Comparison of ENCODE assay signal across 9 cellular contexts in genomic region chr17:57044976-57045867, GRCh38. TPM values are rescaled to one million over a fixed set of nuclear protein-coding genes. Genes with fewer than 3 reads are reported as not detected.
DNase-seq lines count a peak whose midpoint lies in the region; ATAC-seq and TF ChIP-seq lines count a peak whose summit lies in the region.
"Had no signal": no experiment of that assay in that cellular context is flagged by ENCODE, and none has a peak within 500 bp of the region (broad histone marks: within the 10 kb centered on the region; RNA-seq: fewer than 3 reads in every experiment).

No MANE protein-coding gene starts in this region.

- H3K27ac Mint-ChIP-seq in activated naive CD8-positive, alpha-beta T cell treated with anti-CD3 and anti-CD28 coated beads for 36 hours, result no peak overlapping the region

- no peaks in the 10 kb centered on the region for H3K36me3 Mint-ChIP-seq in activated naive CD8-positive, alpha-beta T cell treated with anti-CD3 and anti-CD28 coated beads for 36 hours

- H3K9me3 Mint-ChIP-seq in activated naive CD8-positive, alpha-beta T cell treated with anti-CD3 and anti-CD28 coated beads for 36 hours, result no peaks in the 10 kb centered on the region

- H3K4me1 ChIP-seq in lower lobe of right lung (peaks cover 15% of the 10 kb centered on the region), tibial artery (peaks cover 4 to 15% (median 10%) of the 10 kb centered on the region in 4 donors)

- H3K36me3 ChIP-seq in lower lobe of right lung (no peaks in the 10 kb centered on the region), tibial artery (no peaks in the 10 kb centered on the region)

- peak overlapping the region; percentile 71 for H3K4me3 Mint-ChIP-seq in activated naive CD8-positive, alpha-beta T cell treated with anti-CD3 and anti-CD28 coated beads for 36 hours

- H3K27me3 ChIP-seq in lower lobe of right lung (ENCODE audit: low read depth) (peaks cover 27% of the 10 kb centered on the region), tibial artery (peaks cover 0 to 4% of the 10 kb centered on the region in 2 donors)

- intact Hi-C loops in lower lobe of right lung (cut with DNase I) (no loop called here), tibial artery (cut with DNase I; ENCODE audit: low total_unique reads) (loop anchor here (5.0 kb wide), 1 partner anchor 37 kb away; no protein-coding TSS in a partner anchor)

- peak; percentile 2 to 28 for ATAC-seq in lower lobe of right lung
- ATAC-seq in GM18873 (IDR thresholded peaks at IDR 0.05; ENCODE audit: low FRiP score, unreplicated experiment), result no peak

- H3K4me1 Mint-ChIP-seq in activated naive CD8-positive, alpha-beta T cell treated with anti-CD3 and anti-CD28 coated beads for 36 hours, result peaks cover 26% of the 10 kb centered on the region

- H3K4me3 ChIP-seq in lower lobe of right lung (peak overlapping the region; percentile 52), tibial artery (peak overlapping the region; percentile 41 to 58)

- H3K9me3 ChIP-seq in lower lobe of right lung, result no peaks in the 10 kb centered on the region
- H3K9me3 ChIP-seq in tibial artery, result no peaks in the 10 kb centered on the region

- peak; percentile 56 for DNase-seq in activated CD8-positive, alpha-beta memory T cell treated with anti-CD3 and anti-CD28 coated beads, Interleukin-2, amount 50 U/mL, for 48 hours
- DNase-seq in activated CD8-positive, alpha-beta memory T cell treated with anti-CD3 and anti-CD28 coated beads, Interleukin-2, amount 50 U/mL, for 4 hours, result no peak
- DNase-seq in activated naive CD8-positive, alpha-beta T cell treated with anti-CD3 and anti-CD28 coated beads for 36 hours, result no peak
- DNase-seq in lower lobe of right lung, result no peak
- DNase-seq in tibial artery, result peak in 1 of 2 donors; percentile 63
- no peak for DNase-seq in A172 (ENCODE audit: low spot score)
- no peak for DNase-seq in NAMALWA (ENCODE audit: low spot score)
- DNase-seq: NCI-H748 treated with DMSO at 0.1 percent for 48 hours had no signal

- TF ChIP-seq CTCF in lower lobe of right lung (IDR thresholded peaks at IDR 0.05) (no peak), tibial artery (IDR thresholded peaks at IDR 0.05) (no peak)

- H3K27ac ChIP-seq in lower lobe of right lung (peak overlapping the region; percentile 56), tibial artery (peak overlapping the region; percentile 60 to 61)

- H3K27me3 Mint-ChIP-seq in activated naive CD8-positive, alpha-beta T cell treated with anti-CD3 and anti-CD28 coated beads for 36 hours, result peaks cover 58% of the 10 kb centered on the region

RNA-seq across cellular contexts. Expression of gene AKAP1, which starts 39.8 kb away (rescaled TPM):
- 10 to 100 TPM; 39.5 to 43.2 TPM for total RNA-seq in activated naive CD8-positive, alpha-beta T cell treated with anti-CD3 and anti-CD28 coated beads for 36 hours
- 54.5 TPM for total RNA-seq in lower lobe of right lung
- total RNA-seq in A172 (2014; rRNA removed; shearing (Covaris generic)), result 22.0 and 38.5 TPM in 2 replicates
